Comparison of ENCODE assay signal across 16 cellular contexts in the genomic region with DNA sequence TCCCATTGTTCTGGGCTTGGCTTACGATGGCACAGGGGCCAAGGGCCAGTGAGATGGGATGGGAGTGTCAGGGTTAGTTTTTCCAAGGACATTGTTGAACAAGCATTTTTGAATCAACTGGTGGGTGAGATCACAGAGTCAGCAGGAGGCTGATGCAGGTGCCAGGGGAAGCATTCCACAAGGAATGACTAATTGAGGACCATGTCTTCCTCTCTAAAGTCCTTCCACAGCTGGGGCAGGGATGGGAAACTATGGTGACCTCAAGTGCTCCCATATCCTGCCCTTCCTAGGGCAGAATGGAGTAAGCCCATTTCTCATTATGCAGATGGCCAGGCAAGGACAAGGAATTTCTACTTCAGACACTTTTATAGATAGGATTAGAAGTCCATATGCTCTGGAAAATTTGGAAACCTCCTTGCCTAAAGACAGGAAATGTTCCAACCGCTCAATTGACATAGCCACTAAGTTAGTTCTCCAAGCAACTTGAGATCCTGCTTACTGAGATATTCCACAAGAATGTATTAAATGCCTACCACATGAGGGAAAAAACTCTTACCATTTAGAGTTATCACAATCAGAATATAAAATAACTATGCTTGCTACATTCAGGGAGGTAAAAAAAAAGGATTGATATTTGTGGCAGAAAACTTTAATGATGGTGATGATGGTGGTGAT. TPM values are rescaled to one million over a fixed set of nuclear protein-coding genes. Genes with fewer than 3 reads are reported as not detected.
DNase-seq lines count a peak whose midpoint lies in the region; ATAC-seq and TF ChIP-seq lines count a peak whose summit lies in the region.
"Had no signal": no experiment of that assay in that cellular context is flagged by ENCODE, and none has a peak within 500 bp of the region (broad histone marks: within the 10 kb centered on the region; RNA-seq: fewer than 3 reads in every experiment).

No MANE protein-coding gene starts in this region.

- peaks cover 6% of the 10 kb centered on the region for H3K36me3 Mint-ChIP-seq in chondrocyte (ENCODE audit: low read depth)
- H3K36me3 Mint-ChIP-seq in T-helper 17 cell (ENCODE audit: low read depth) = no peaks in the 10 kb centered on the region

- H3K27me3 Mint-ChIP-seq in chondrocyte (ENCODE audit: low read depth) (peaks cover 3% of the 10 kb centered on the region), T-helper 17 cell (peaks cover 10% of the 10 kb centered on the region)

- no peaks in the 10 kb centered on the region for H3K36me3 ChIP-seq in osteoblast (ENCODE audit: insufficient read depth, low read length)
- H3K36me3 ChIP-seq: right lobe of liver had no signal

- peaks cover 2% of the 10 kb centered on the region for H3K27me3 ChIP-seq in osteoblast (ENCODE audit: insufficient read depth, low read length)
- H3K27me3 ChIP-seq: right lobe of liver had no signal

- H3K4me1 Mint-ChIP-seq in chondrocyte (ENCODE audit: low read depth) (peaks cover 23% of the 10 kb centered on the region), T-helper 17 cell (no peaks in the 10 kb centered on the region)
- H3K4me1 Mint-ChIP-seq: memory B cell had no signal

- TF ChIP-seq CTCF in chondrocyte (IDR thresholded peaks at IDR 0.05) = no peak
- TF ChIP-seq CTCF in osteoblast (IDR thresholded peaks at IDR 0.05; ENCODE audit: extremely low read depth, low read depth, low read length) = no peak

- no peak overlapping the region for H3K4me3 ChIP-seq in osteoblast (ENCODE audit: insufficient read depth, low read length)
- H3K4me3 ChIP-seq: right lobe of liver had no signal

- H4K20me1 ChIP-seq in osteoblast (ENCODE audit: insufficient read depth, low read length) = no peaks in the 10 kb centered on the region

- no peak overlapping the region for H3K4me2 ChIP-seq in osteoblast (ENCODE audit: insufficient read depth, low read length)

- no peak overlapping the region for H3K27ac ChIP-seq in osteoblast (ENCODE audit: low read depth, low read length)
- H3K27ac ChIP-seq: right lobe of liver had no signal

- peaks cover 3% of the 10 kb centered on the region for H3K4me1 ChIP-seq in osteoblast (ENCODE audit: insufficient read depth, low read length)
- H3K4me1 ChIP-seq: right lobe of liver had no signal

- H3K9me3 ChIP-seq in osteoblast (ENCODE audit: low read depth, low read length) (no peaks in the 10 kb centered on the region), T-helper 17 cell (ENCODE audit: control insufficient read depth, low read length, poor library complexity, severe bottlenecking) (no peaks in the 10 kb centered on the region)
- H3K9me3 ChIP-seq: right lobe of liver had no signal

- ATAC-seq in T-helper 17 cell = no peak

- DNase-seq in EL (peak; percentile 60), HT1080 (ENCODE audit: low read depth) (peak; percentile 89), chondrocyte (ENCODE audit: low spot score) (peak; percentile 10), osteoblast (ENCODE audit: insufficient read length, low spot score, missing footprints) (peak; percentile 78), T-helper 17 cell (no peak)
- DNase-seq in activated naive CD4-positive, alpha-beta T cell (lab: John Stamatoyannopoulos, UW) = no peak
- DNase-seq in NK-92 treated with Interleukin-12 subunit alpha and Interleukin-12 subunit beta, amount 100 ng/mL, for 24 hours (lab: John Stamatoyannopoulos, UW) = no peak
- DNase-seq: activated CD4-positive, CD25-positive, alpha-beta regulatory T cell; activated CD8-positive, alpha-beta memory T cell treated with anti-CD3 and anti-CD28 coated beads for 24 hours; anterior cingulate cortex; DMS79; right lobe of liver; stimulated activated CD4-positive, alpha-beta T cell treated with anti-CD3 and anti-CD28 coated beads, Interleukin-4, amount 100 ng/mL, for 1 hour; T-helper 2 cell had no signal

- H3K9me3 Mint-ChIP-seq in chondrocyte (ENCODE audit: low read depth) = peaks cover 19% of the 10 kb centered on the region

- H3K79me2 ChIP-seq in osteoblast (ENCODE audit: insufficient read depth, low read length) = no peaks in the 10 kb centered on the region

- H3K4me3 Mint-ChIP-seq in chondrocyte (ENCODE audit: unreplicated experiment) = no peak overlapping the region
- H3K4me3 Mint-ChIP-seq in T-helper 17 cell = no peak overlapping the region
- H3K4me3 Mint-ChIP-seq: memory B cell had no signal

- no peak overlapping the region for H3K27ac Mint-ChIP-seq in chondrocyte (ENCODE audit: unreplicated experiment)
- H3K27ac Mint-ChIP-seq in T-helper 17 cell = no peak overlapping the region
- H3K27ac Mint-ChIP-seq: activated T-helper 2 cell treated with anti-CD3 and anti-CD28 coated beads, Interferon-gamma antibody, Interleukin-2, Interleukin-4, amounts not matched to agents 10 μg/mL and 5 μg/mL and 100 μg/mL, durations not matched to agents 14 hours and 24 hours and 36 hours; memory B cell had no signal

- H2AFZ ChIP-seq in osteoblast (ENCODE audit: low read length) = no peak overlapping the region

RNA-seq across cellular contexts. Expression of a gene that starts 21.2 kb away (rescaled TPM):
- total RNA-seq in HT1080 (2014; rRNA removed; shearing (Covaris generic)) = 5.1 and 7.2 TPM in 2 replicates
- 3.3 and 4.4 TPM in 2 replicates for polyA plus RNA-seq in HT1080 (2015; cell fraction: cytosol; rRNA removed)
- polyA plus RNA-seq in HT1080 (2015; cell fraction: nucleus; rRNA removed) = 80.8 and 129 TPM in 2 replicates
- total RNA-seq in chondrocyte = 16.8 to 30.7 TPM (median 19.7 TPM) in 3 replicates
- total RNA-seq in osteoblast = 11.8 and 14.5 TPM in 2 replicates
- 10 to 100 TPM; 56.2 to 60.1 TPM for total RNA-seq in T-helper 17 cell

RNA-seq across cellular contexts. Expression of a gene that starts 29.4 kb away (rescaled TPM):
- 0.45 TPM in 1 of 2 replicates, not detected in the other for total RNA-seq in HT1080 (2014; rRNA removed; shearing (Covaris generic))
- polyA plus RNA-seq in HT1080 (2015; cell fraction: cytosol; rRNA removed) = 1.5 and 1.8 TPM in 2 replicates
- 0.98 and 1.3 TPM in 2 replicates for polyA plus RNA-seq in HT1080 (2015; cell fraction: nucleus; rRNA removed)
- total RNA-seq in chondrocyte (74.7 to 96.2 TPM (median 74.9 TPM) in 3 replicates), osteoblast (13.8 and 14.4 TPM in 2 replicates), T-helper 17 cell (under 1 TPM in 1 of 2 donors, not detected in 1; 0.13 TPM)
- total RNA-seq: activated T-helper 2 cell treated with anti-CD3 and anti-CD28 coated beads, Interferon-gamma antibody, Interleukin-2, Interleukin-4, amounts not matched to agents 10 μg/mL and 5 μg/mL and 100 μg/mL, durations not matched to agents 14 hours and 24 hours and 36 hours had no signal

RNA-seq across cellular contexts. Expression of a gene that starts 43.8 kb away (rescaled TPM):
- 71.1 and 92.2 TPM in 2 replicates for total RNA-seq in HT1080 (2014; rRNA removed; shearing (Covaris generic))
- 93.0 and 109 TPM in 2 replicates for polyA plus RNA-seq in HT1080 (2015; cell fraction: cytosol; rRNA removed)
- polyA plus RNA-seq in HT1080 (2015; cell fraction: nucleus; rRNA removed) = 79.1 and 85.5 TPM in 2 replicates
- total RNA-seq in chondrocyte = 37.3 to 50.5 TPM (median 47.9 TPM) in 3 replicates
- total RNA-seq in osteoblast = 49.2 and 51.3 TPM in 2 replicates
- 10 to 100 TPM; 47.8 to 50.2 TPM for total RNA-seq in T-helper 17 cell

Comparison
In these comparisons a context has a peak if more than half of its experiments do, and no peak if none do; other contexts are left out.
1. DNase-seq: peak in EL (single experiment), HT1080 (single experiment), chondrocyte (single experiment) and osteoblast (single experiment); none in activated naive CD4-positive, alpha-beta T cell (0 of 4), NK-92 treated with Interleukin-12 subunit alpha and Interleukin-12 subunit beta, amount 100 ng/mL, for 24 hours (single experiment) and T-helper 17 cell (0 of 3).
2. RNA of a gene that starts 29.4 kb away (total RNA-seq): 74.7 to 96.2 TPM in chondrocyte and 13.8 to 14.4 TPM in osteoblast; 0.45 TPM in HT1080 and 0.13 TPM in T-helper 17 cell; every median in the first group is over 10 times any median in the second.